Comparison of ENCODE assay signal across 1 cellular context in genomic region chr9:37800631-37801286, GRCh38.
TF ChIP-seq lines count a peak whose summit lies in the region.

Gene DCAF10, plus strand, starts transcription at chr9:37800797. Its CDS starts 70 bp downstream, at chr9:37800867.

TF ChIP-seq in GM12878, 131 proteins besides CTCF, POLR2A, EP300 and RAD21 (continued from another document and continues in another):
- TF ChIP-seq ZBTB11 (CRISPR knock-in tag; IDR thresholded peaks at IDR 0.05): peak; percentile 99
- TF ChIP-seq EZH2 (IDR thresholded peaks at IDR 0.05; ENCODE audit: borderline replicate concordance, control insufficient read depth, low read depth, low read length): no peak
- peak; percentile 59; the same call in 1 of the 2 replicates for TF ChIP-seq IRF3 (IDR thresholded peaks at IDR 0.05)
- TF ChIP-seq CHD1 (IDR thresholded peaks at IDR 0.05; ENCODE audit: low read depth, low read length): no peak
- TF ChIP-seq STAT3 (IDR thresholded peaks at IDR 0.05; ENCODE audit: low read depth, low read length): no peak
- no peak for TF ChIP-seq SKIL (IDR thresholded peaks at IDR 0.05; ENCODE audit: low read depth, poor library complexity, severe bottlenecking)
- no peak for TF ChIP-seq NR2C2 (IDR thresholded peaks at IDR 0.05; ENCODE audit: borderline replicate concordance, control insufficient read depth, insufficient read length, low read depth)
- TF ChIP-seq NR2C1 (IDR thresholded peaks at IDR 0.05): peak; percentile 84
- TF ChIP-seq PAX8 (IDR thresholded peaks at IDR 0.05): no peak
- TF ChIP-seq REST (IDR thresholded peaks at IDR 0.05; ENCODE audit: low read depth, low read length): peak; percentile 59; the same call in 1 of the 2 replicates
- peak; percentile 99 for TF ChIP-seq CBX5 (IDR thresholded peaks at IDR 0.05; ENCODE audit: low read depth)
- no peak for TF ChIP-seq ATF2 (IDR thresholded peaks at IDR 0.05; ENCODE audit: low read length)
- TF ChIP-seq MLLT1 (IDR thresholded peaks at IDR 0.05): no peak
- no peak for TF ChIP-seq KDM1A (IDR thresholded peaks at IDR 0.05; ENCODE audit: borderline replicate concordance)
- no peak for TF ChIP-seq SUPT20H (IDR thresholded peaks at IDR 0.05; ENCODE audit: borderline replicate concordance, control insufficient read depth, low read depth, low read length)
- peak; percentile 44 for TF ChIP-seq PBX3 (IDR thresholded peaks at IDR 0.05; ENCODE audit: insufficient replicate concordance, low read depth, low read length)
- TF ChIP-seq EED (IDR thresholded peaks at IDR 0.05; ENCODE audit: low read depth): peak; percentile 90
- no peak for TF ChIP-seq NFXL1 (IDR thresholded peaks at IDR 0.05; ENCODE audit: borderline replicate concordance)
- TF ChIP-seq MEF2B (IDR thresholded peaks at IDR 0.05; ENCODE audit: partially characterized antibody, poor library complexity, severe bottlenecking): peak; percentile 53
- peak; percentile 76 for TF ChIP-seq POLR2AphosphoS2 (IDR thresholded peaks at IDR 0.05; ENCODE audit: low read depth, low read length)
- no peak for TF ChIP-seq SUZ12 (IDR thresholded peaks at IDR 0.05; ENCODE audit: unreplicated experiment)
- TF ChIP-seq RUNX3 (IDR thresholded peaks at IDR 0.05; ENCODE audit: low read length): peak; percentile 84
- TF ChIP-seq ATF7 (IDR thresholded peaks at IDR 0.05; ENCODE audit: low read depth): peak; percentile 39; the same call in 1 of the 2 replicates
- TF ChIP-seq KAT2A (conservative IDR thresholded peaks at IDR 0.05; ENCODE audit: control insufficient read depth, low read depth, low read length): no peak
- no peak for TF ChIP-seq MTA3 (IDR thresholded peaks at IDR 0.05; ENCODE audit: borderline replicate concordance, low read length)
- TF ChIP-seq GATAD2B (conservative IDR thresholded peaks at IDR 0.05; ENCODE audit: low read depth): peak; percentile 80
- peak; percentile 92 for TF ChIP-seq YY1 (IDR thresholded peaks at IDR 0.05; ENCODE audit: low read depth, low read length)
- peak; percentile 66 for TF ChIP-seq E2F8 (IDR thresholded peaks at IDR 0.05; ENCODE audit: low read depth, partially characterized antibody)
- TF ChIP-seq MEF2A (IDR thresholded peaks at IDR 0.05; ENCODE audit: insufficient read depth, low read depth, low read length): peak; percentile 64; the same call in 1 of the 2 replicates
- peak; percentile 50; the same call in 1 of the 2 replicates for TF ChIP-seq ZNF217 (IDR thresholded peaks at IDR 0.05)
- TF ChIP-seq TCF12 (IDR thresholded peaks at IDR 0.05; ENCODE audit: low read depth, low read length): peak; percentile 94
- TF ChIP-seq SMAD5 (IDR thresholded peaks at IDR 0.05; ENCODE audit: low read depth): peak; percentile 52; the same call in 1 of the 2 replicates
- TF ChIP-seq ZSCAN29 (IDR thresholded peaks at IDR 0.05): peak; percentile 58; the same call in 1 of the 2 replicates
- TF ChIP-seq USF1 (IDR thresholded peaks at IDR 0.05; ENCODE audit: borderline replicate concordance, extremely low read length, insufficient read depth, low read depth, low read length): peak; percentile 47
- TF ChIP-seq IRF4 (IDR thresholded peaks at IDR 0.05; ENCODE audit: low read depth, low read length): peak; percentile 74; the same call in 1 of the 2 replicates
- peak; percentile 75; the same call in 1 of the 2 replicates for TF ChIP-seq ESRRA (IDR thresholded peaks at IDR 0.05; ENCODE audit: low read length)
- no peak for TF ChIP-seq CEBPB (IDR thresholded peaks at IDR 0.05; ENCODE audit: borderline replicate concordance in 1 of 2, low read depth in 2 of 2, low read length in 2 of 2)
